Comparison of ENCODE assay signal across 8 cellular contexts in the genomic region with DNA sequence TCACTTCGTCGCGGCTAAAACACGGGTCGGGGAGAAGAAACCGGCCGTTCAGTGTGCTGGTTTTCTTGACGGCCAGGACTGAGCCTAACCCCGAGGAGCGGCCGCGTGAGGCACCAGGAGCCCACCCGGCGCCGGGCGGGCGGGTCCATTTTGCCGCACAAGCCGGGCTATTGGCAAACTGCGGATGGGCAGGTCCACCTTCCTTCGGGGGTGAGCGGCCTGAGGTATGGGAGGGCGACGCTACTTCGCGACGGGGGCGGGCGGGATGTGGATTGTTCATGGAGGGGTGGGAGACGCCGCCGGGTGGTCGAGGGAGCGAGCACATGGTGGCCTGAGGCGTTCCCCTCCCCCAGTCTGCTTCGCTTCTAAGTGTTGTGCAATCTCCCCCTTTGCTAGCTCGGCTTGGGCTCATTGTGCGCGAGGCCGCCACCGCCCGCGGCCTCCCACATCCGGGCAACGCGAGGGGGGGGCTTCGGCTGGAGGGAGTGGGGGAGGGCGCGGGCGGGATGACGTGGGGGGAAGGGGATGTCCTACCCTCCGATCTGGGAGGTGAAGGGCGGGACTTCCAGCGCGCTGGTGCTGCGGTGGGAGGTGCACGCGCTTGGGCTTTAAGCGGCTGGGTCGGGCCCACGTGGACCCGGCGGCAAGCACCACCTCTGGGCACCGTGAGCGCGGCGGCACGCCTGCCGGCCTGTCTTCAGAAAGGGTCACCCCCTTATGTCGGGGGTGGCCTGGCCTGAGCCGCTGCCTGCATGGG. TPM values are rescaled to one million over a fixed set of nuclear protein-coding genes. Genes with fewer than 3 reads are reported as not detected.
DNase-seq lines count a peak whose midpoint lies in the region; ATAC-seq lines count a peak whose summit lies in the region.

No MANE protein-coding gene starts in this region.

- peaks cover 0 to 1% (median 0%) of the 10 kb centered on the region in 7 donors for H3K9me3 Mint-ChIP-seq in naive B cell

- DNase-seq in GM03348 (ENCODE audit: low spot score) (peak; percentile 94), RKO (ENCODE audit: low spot score) (peak; percentile 89), activated T-helper 1 cell treated with Interleukin-2 at 50 U/mL for 16 hours (ENCODE audit: low read depth) (peak; percentile 86), fibroblast of gingiva (ENCODE audit: low read depth) (peak; percentile 94), naive B cell (peak; percentile 88)
- DNase-seq in stimulated activated CD8-positive, alpha-beta memory T cell treated with anti-CD3 and anti-CD28 coated beads, Interleukin-7, amount 100 ng/mL, for 4 hours (ENCODE audit: low read depth in 2 of 2): peak; percentile 88 to 92

- no peaks in the 10 kb centered on the region for H3K9me3 ChIP-seq in HUES64 (ENCODE audit: insufficient read depth, low read depth, low read length)

- peak overlapping the region; percentile 99 for H3K27ac ChIP-seq in HUES64 (ENCODE audit: low read depth, low read length)

- peak overlapping the region; percentile 95 to 100 (median 98) for H3K4me3 Mint-ChIP-seq in naive B cell

- peak overlapping the region; percentile 100 for H3K9ac ChIP-seq in HUES64 (ENCODE audit: low read depth, low read length)

- peaks cover 24 to 56% (median 41%) of the 10 kb centered on the region in 3 donors for H3K4me1 Mint-ChIP-seq in naive B cell

- H3K27ac Mint-ChIP-seq in naive B cell: peak overlapping the region; percentile 99 to 100 (median 99)

- under 1% methylated on average over 71 of the region's 71 CpGs for WGBS in HUES64

- peaks cover 77% of the 10 kb centered on the region for H3K36me3 ChIP-seq in HUES64 (ENCODE audit: insufficient read depth, low read length)

- H3K27me3 Mint-ChIP-seq in naive B cell: no peaks in the 10 kb centered on the region

- H3K27me3 ChIP-seq in HUES64 (ENCODE audit: insufficient read depth, low read length): no peaks in the 10 kb centered on the region

- peaks cover 15 to 17% of the 10 kb centered on the region in 2 donors for H3K36me3 Mint-ChIP-seq in naive B cell

- ATAC-seq in naive B cell (ENCODE audit: low read depth in 2 of 2) (peak; percentile 44 to 47), GM19328 (IDR thresholded peaks at IDR 0.05; ENCODE audit: unreplicated experiment) (no peak)

- H3K4me1 ChIP-seq in HUES64 (ENCODE audit: insufficient read depth, low read length): peaks cover 20% of the 10 kb centered on the region

- H3K4me3 ChIP-seq in HUES64 (ENCODE audit: low read length): peak overlapping the region; percentile 97

RNA-seq across cellular contexts. Expression of a gene that starts 5.9 kb away (rescaled TPM):
- not detected for polyA plus RNA-seq in HUES64 (2013, experiment 1 of 2)
- polyA plus RNA-seq in HUES64 (2013, experiment 2 of 2): 0.13 TPM
- polyA plus RNA-seq in naive B cell (ENCODE audit: low read depth in 6 of 6): 1 to 10 TPM; 3.3 to 7.4 (median 6.8) TPM

RNA-seq across cellular contexts. Expression of a gene that starts 10.2 kb away (rescaled TPM):
- polyA plus RNA-seq in HUES64 (2013, experiment 1 of 2): 59.3 TPM
- polyA plus RNA-seq in HUES64 (2013, experiment 2 of 2): 53.6 TPM
- polyA plus RNA-seq in naive B cell (ENCODE audit: low read depth in 6 of 6): 10 to 100 TPM; 27.8 to 59.7 (median 43.1) TPM

RNA-seq across cellular contexts. Expression of a gene that starts 11.8 kb away (rescaled TPM):
- polyA plus RNA-seq in HUES64 (2013, experiment 1 of 2): 87.8 TPM
- 85.4 TPM for polyA plus RNA-seq in HUES64 (2013, experiment 2 of 2)
- 10 to 100 TPM; 16.0 to 21.9 (median 18.2) TPM for polyA plus RNA-seq in naive B cell (ENCODE audit: low read depth in 6 of 6)

RNA-seq across cellular contexts. Expression of a gene that starts 15.0 kb away (rescaled TPM):
- 1.7 TPM for polyA plus RNA-seq in HUES64 (2013, experiment 1 of 2)
- 1.6 TPM for polyA plus RNA-seq in HUES64 (2013, experiment 2 of 2)
- 10 to 100 TPM; 32.2 to 43.1 (median 38.5) TPM for polyA plus RNA-seq in naive B cell (ENCODE audit: low read depth in 6 of 6)

RNA-seq across cellular contexts. Expression of a gene that starts 16.4 kb away (rescaled TPM):
- polyA plus RNA-seq in HUES64 (2013, experiment 1 of 2): 3.0 TPM
- polyA plus RNA-seq in HUES64 (2013, experiment 2 of 2): 2.2 TPM
- not detected for polyA plus RNA-seq in naive B cell (ENCODE audit: low read depth in 6 of 6)
